Comparison of ENCODE assay signal across 1 cellular context in the genomic region with DNA sequence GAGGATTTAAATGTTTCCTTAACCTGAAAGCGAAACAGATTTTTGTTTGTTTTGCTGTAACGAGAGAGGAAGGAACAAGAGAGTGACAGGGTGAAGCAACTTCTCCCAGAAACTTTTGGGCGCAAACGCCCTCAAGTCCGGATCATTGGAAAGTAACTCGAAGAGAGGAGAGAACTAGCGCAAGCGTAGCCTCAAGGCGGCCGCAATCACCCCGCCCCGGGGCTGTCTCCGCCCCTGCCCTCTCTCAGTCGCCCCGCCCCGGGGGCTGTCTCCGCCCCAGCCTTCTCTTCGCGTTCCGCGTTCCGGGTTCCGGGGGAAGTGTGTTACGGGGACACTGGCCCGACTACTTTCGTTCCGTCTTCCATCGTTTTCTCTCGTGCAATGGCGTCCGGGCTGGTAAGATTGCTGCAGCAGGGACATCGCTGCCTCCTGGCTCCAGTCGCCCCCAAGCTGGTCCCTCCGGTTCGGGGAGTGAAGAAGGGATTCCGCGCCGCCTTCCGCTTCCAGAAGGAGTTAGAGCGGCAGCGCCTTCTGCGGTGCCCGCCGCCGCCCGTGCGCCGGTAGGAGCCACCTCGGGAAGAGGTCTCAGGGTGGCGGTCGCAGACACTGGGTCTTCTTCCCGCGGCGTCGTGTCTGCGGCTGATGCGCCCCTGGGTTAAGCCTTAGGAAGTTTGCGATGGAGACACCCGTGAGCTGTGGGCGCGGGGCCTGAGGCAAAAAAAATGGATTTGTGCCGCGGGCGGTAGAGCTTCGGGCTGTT.
TF ChIP-seq lines count a peak whose summit lies in the region.

MRPL44 (plus strand) TSS at position 372 of the 760 bp plus-strand sequence; CDS start at position 382, 10 bp downstream.

TF ChIP-seq in HepG2, 621 proteins besides CTCF, POLR2A, EP300 and RAD21 (continued from another document and continues in another):
- TF ChIP-seq, protein P1, sequence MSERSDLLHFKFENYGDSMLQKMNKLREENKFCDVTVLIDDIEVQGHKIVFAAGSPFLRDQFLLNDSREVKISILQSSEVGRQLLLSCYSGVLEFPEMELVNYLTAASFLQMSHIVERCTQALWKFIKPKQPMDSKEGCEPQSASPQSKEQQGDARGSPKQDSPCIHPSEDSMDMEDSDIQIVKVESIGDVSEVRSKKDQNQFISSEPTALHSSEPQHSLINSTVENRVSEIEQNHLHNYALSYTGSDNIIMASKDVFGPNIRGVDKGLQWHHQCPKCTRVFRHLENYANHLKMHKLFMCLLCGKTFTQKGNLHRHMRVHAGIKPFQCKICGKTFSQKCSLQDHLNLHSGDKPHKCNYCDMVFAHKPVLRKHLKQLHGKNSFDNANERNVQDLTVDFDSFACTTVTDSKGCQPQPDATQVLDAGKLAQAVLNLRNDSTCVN (CRISPR knock-in tag; IDR thresholded peaks at IDR 0.05; ENCODE audit: borderline replicate concordance): peak; percentile 93
- peak; percentile 80; the same call in 1 of the 2 replicates for TF ChIP-seq EEA1 (CRISPR knock-in tag; IDR thresholded peaks at IDR 0.05; ENCODE audit: borderline replicate concordance)
- TF ChIP-seq JUND (CRISPR knock-in tag; IDR thresholded peaks at IDR 0.05): peak; percentile 70
- no peak for TF ChIP-seq ZFAT (CRISPR knock-in tag; conservative IDR thresholded peaks at IDR 0.05)
- TF ChIP-seq, protein P2, sequence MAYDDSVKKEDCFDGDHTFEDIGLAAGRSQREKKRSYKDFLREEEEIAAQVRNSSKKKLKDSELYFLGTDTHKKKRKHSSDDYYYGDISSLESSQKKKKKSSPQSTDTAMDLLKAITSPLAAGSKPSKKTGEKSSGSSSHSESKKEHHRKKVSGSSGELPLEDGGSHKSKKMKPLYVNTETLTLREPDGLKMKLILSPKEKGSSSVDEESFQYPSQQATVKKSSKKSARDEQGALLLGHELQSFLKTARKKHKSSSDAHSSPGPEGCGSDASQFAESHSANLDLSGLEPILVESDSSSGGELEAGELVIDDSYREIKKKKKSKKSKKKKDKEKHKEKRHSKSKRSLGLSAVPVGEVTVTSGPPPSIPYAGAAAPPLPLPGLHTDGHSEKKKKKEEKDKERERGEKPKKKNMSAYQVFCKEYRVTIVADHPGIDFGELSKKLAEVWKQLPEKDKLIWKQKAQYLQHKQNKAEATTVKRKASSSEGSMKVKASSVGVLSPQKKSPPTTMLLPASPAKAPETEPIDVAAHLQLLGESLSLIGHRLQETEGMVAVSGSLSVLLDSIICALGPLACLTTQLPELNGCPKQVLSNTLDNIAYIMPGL (CRISPR knock-in tag; IDR thresholded peaks at IDR 0.05; ENCODE audit: borderline replicate concordance in 1 of 2, low read depth in 1 of 2): peak; percentile 100
- TF ChIP-seq KLF16 (CRISPR knock-in tag; IDR thresholded peaks at IDR 0.05): peak; percentile 61 to 100; a peak in 2 of 4 replicates
- TF ChIP-seq ZNF143 (CRISPR knock-in tag; IDR thresholded peaks at IDR 0.05): peak; percentile 82
- TF ChIP-seq ZNF556 (CRISPR knock-in tag; IDR thresholded peaks at IDR 0.05; ENCODE audit: borderline replicate concordance): peak; percentile 100
- TF ChIP-seq, protein P3, sequence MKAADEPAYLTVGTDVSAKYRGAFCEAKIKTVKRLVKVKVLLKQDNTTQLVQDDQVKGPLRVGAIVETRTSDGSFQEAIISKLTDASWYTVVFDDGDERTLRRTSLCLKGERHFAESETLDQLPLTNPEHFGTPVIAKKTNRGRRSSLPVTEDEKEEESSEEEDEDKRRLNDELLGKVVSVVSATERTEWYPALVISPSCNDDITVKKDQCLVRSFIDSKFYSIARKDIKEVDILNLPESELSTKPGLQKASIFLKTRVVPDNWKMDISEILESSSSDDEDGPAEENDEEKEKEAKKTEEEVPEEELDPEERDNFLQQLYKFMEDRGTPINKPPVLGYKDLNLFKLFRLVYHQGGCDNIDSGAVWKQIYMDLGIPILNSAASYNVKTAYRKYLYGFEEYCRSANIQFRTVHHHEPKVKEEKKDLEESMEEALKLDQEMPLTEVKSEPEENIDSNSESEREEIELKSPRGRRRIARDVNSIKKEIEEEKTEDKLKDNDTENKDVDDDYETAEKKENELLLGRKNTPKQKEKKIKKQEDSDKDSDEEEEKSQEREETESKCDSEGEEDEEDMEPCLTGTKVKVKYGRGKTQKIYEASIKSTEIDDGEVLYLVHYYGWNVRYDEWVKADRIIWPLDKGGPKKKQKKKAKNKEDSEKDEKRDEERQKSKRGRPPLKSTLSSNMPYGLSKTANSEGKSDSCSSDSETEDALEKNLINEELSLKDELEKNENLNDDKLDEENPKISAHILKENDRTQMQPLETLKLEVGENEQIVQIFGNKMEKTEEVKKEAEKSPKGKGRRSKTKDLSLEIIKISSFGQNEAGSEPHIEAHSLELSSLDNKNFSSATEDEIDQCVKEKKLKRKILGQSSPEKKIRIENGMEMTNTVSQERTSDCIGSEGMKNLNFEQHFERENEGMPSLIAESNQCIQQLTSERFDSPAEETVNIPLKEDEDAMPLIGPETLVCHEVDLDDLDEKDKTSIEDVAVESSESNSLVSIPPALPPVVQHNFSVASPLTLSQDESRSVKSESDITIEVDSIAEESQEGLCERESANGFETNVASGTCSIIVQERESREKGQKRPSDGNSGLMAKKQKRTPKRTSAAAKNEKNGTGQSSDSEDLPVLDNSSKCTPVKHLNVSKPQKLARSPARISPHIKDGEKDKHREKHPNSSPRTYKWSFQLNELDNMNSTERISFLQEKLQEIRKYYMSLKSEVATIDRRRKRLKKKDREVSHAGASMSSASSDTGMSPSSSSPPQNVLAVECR (CRISPR knock-in tag; IDR thresholded peaks at IDR 0.05; ENCODE audit: borderline replicate concordance): peak; percentile 98; the same call in 1 of the 2 replicates
- peak; percentile 79; the same call in 1 of the 2 replicates for TF ChIP-seq E2F2 (CRISPR knock-in tag; IDR thresholded peaks at IDR 0.05; ENCODE audit: borderline replicate concordance)
- TF ChIP-seq ZSCAN25 (CRISPR knock-in tag; IDR thresholded peaks at IDR 0.05): peak; percentile 93
- TF ChIP-seq TRAFD1 (CRISPR knock-in tag; IDR thresholded peaks at IDR 0.05; ENCODE audit: borderline replicate concordance): peak; percentile 52; the same call in 1 of the 2 replicates
- peak; percentile 90 for TF ChIP-seq ETV6 (CRISPR knock-in tag; conservative IDR thresholded peaks at IDR 0.05)
- TF ChIP-seq SP1 (IDR thresholded peaks at IDR 0.05): no peak; the same call in 1 of the 2 replicates
- TF ChIP-seq SP1 (CRISPR knock-in tag; IDR thresholded peaks at IDR 0.05): peak; percentile 98
- TF ChIP-seq, protein P4, sequence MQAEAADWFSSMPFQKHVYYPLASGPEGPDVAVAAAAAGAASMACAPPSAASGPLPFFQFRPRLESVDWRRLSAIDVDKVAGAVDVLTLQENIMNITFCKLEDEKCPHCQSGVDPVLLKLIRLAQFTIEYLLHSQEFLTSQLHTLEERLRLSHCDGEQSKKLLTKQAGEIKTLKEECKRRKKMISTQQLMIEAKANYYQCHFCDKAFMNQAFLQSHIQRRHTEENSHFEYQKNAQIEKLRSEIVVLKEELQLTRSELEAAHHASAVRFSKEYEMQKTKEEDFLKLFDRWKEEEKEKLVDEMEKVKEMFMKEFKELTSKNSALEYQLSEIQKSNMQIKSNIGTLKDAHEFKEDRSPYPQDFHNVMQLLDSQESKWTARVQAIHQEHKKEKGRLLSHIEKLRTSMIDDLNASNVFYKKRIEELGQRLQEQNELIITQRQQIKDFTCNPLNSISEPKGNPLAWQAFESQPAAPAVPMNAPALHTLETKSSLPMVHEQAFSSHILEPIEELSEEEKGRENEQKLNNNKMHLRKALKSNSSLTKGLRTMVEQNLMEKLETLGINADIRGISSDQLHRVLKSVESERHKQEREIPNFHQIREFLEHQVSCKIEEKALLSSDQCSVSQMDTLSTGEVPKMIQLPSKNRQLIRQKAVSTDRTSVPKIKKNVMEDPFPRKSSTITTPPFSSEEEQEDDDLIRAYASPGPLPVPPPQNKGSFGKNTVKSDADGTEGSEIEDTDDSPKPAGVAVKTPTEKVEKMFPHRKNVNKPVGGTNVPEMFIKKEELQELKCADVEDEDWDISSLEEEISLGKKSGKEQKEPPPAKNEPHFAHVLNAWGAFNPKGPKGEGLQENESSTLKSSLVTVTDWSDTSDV (CRISPR knock-in tag; IDR thresholded peaks at IDR 0.05): peak; percentile 70; the same call in 1 of the 2 replicates
- no peak; the same call in 1 of the 2 replicates for TF ChIP-seq ZNF674 (CRISPR knock-in tag; IDR thresholded peaks at IDR 0.05; ENCODE audit: low read depth)
- TF ChIP-seq ZNF564 (CRISPR knock-in tag; IDR thresholded peaks at IDR 0.05): peak; percentile 90
- TF ChIP-seq ZNF7 (CRISPR knock-in tag; IDR thresholded peaks at IDR 0.05): peak; percentile 69; the same call in 1 of the 2 replicates
- TF ChIP-seq BCLAF1 (IDR thresholded peaks at IDR 0.05): no peak
- TF ChIP-seq TEAD3 (CRISPR knock-in tag; optimal IDR thresholded peaks at IDR 0.05; ENCODE audit: borderline replicate concordance): peak; percentile 97
- TF ChIP-seq, protein P5, sequence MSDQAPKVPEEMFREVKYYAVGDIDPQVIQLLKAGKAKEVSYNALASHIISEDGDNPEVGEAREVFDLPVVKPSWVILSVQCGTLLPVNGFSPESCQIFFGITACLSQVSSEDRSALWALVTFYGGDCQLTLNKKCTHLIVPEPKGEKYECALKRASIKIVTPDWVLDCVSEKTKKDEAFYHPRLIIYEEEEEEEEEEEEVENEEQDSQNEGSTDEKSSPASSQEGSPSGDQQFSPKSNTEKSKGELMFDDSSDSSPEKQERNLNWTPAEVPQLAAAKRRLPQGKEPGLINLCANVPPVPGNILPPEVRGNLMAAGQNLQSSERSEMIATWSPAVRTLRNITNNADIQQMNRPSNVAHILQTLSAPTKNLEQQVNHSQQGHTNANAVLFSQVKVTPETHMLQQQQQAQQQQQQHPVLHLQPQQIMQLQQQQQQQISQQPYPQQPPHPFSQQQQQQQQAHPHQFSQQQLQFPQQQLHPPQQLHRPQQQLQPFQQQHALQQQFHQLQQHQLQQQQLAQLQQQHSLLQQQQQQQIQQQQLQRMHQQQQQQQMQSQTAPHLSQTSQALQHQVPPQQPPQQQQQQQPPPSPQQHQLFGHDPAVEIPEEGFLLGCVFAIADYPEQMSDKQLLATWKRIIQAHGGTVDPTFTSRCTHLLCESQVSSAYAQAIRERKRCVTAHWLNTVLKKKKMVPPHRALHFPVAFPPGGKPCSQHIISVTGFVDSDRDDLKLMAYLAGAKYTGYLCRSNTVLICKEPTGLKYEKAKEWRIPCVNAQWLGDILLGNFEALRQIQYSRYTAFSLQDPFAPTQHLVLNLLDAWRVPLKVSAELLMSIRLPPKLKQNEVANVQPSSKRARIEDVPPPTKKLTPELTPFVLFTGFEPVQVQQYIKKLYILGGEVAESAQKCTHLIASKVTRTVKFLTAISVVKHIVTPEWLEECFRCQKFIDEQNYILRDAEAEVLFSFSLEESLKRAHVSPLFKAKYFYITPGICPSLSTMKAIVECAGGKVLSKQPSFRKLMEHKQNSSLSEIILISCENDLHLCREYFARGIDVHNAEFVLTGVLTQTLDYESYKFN (CRISPR knock-in tag; conservative IDR thresholded peaks at IDR 0.05): peak; percentile 82
- TF ChIP-seq NR2F2 (IDR thresholded peaks at IDR 0.05; ENCODE audit: borderline replicate concordance, low read depth): peak; percentile 82
- TF ChIP-seq ZNF605 (CRISPR knock-in tag; IDR thresholded peaks at IDR 0.05): peak; percentile 99
- TF ChIP-seq TFE3 (CRISPR knock-in tag; IDR thresholded peaks at IDR 0.05): peak; percentile 84
